ENCODE assay signal across 2 cellular contexts in genomic region chr17:2173005-2173404, GRCh38.
TF ChIP-seq lines count a peak whose summit lies in the region.

No MANE protein-coding gene starts in this region.

TF ChIP-seq in liver, 16 proteins besides CTCF, POLR2A, EP300 and RAD21:
- no peak for TF ChIP-seq JUND (IDR thresholded peaks at IDR 0.05)
- TF ChIP-seq HNF4A (conservative IDR thresholded peaks at IDR 0.05) = no peak
- TF ChIP-seq GABPA (IDR thresholded peaks at IDR 0.05 in 1 of 2, conservative IDR thresholded peaks at IDR 0.05 in 1 of 2) = no peak
- TF ChIP-seq, protein P1, sequence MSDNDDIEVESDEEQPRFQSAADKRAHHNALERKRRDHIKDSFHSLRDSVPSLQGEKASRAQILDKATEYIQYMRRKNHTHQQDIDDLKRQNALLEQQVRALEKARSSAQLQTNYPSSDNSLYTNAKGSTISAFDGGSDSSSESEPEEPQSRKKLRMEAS (IDR thresholded peaks at IDR 0.05) = no peak
- no peak for TF ChIP-seq NR2F2 (IDR thresholded peaks at IDR 0.05)
- TF ChIP-seq TAF1 (conservative IDR thresholded peaks at IDR 0.05) = no peak
- TF ChIP-seq FOXA2 (IDR thresholded peaks at IDR 0.05) = no peak
- no peak for TF ChIP-seq HNF4G (IDR thresholded peaks at IDR 0.05)
- TF ChIP-seq REST (IDR thresholded peaks at IDR 0.05) = no peak
- TF ChIP-seq ZBTB33 (IDR thresholded peaks at IDR 0.05) = no peak
- no peak for TF ChIP-seq YY1 (IDR thresholded peaks at IDR 0.05)
- no peak for TF ChIP-seq FOXA1 (IDR thresholded peaks at IDR 0.05)
- TF ChIP-seq ATF3 (IDR thresholded peaks at IDR 0.05) = no peak
- TF ChIP-seq EGR1 (IDR thresholded peaks at IDR 0.05; ENCODE audit: low read depth in 2 of 2) = no peak

TF ChIP-seq in HepG2, 621 proteins besides CTCF, POLR2A, EP300 and RAD21:
- TF ChIP-seq ZNF124 (CRISPR knock-in tag; IDR thresholded peaks at IDR 0.05) (no peak), CC2D1A (CRISPR knock-in tag; IDR thresholded peaks at IDR 0.05) (no peak), ZNF20 (CRISPR knock-in tag; IDR thresholded peaks at IDR 0.05) (no peak), PITX1 (CRISPR knock-in tag; IDR thresholded peaks at IDR 0.05) (no peak), DRAP1 (CRISPR knock-in tag; IDR thresholded peaks at IDR 0.05) (no peak), ZSCAN20 (CRISPR knock-in tag; IDR thresholded peaks at IDR 0.05; ENCODE audit: borderline replicate concordance) (no peak), BORCS8-MEF2B (CRISPR knock-in tag; IDR thresholded peaks at IDR 0.05) (no peak), BRD4 (CRISPR knock-in tag; IDR thresholded peaks at IDR 0.05) (no peak), SIN3A (IDR thresholded peaks at IDR 0.05; ENCODE audit: borderline replicate concordance, low read depth, low read length) (no peak), SRSF4 (IDR thresholded peaks at IDR 0.05; ENCODE audit: low read depth, low read length, poor library complexity, severe bottlenecking) (no peak), ZNF615 (CRISPR knock-in tag; IDR thresholded peaks at IDR 0.05; ENCODE audit: borderline replicate concordance) (no peak), PAXIP1 (CRISPR knock-in tag; conservative IDR thresholded peaks at IDR 0.05) (no peak), ZKSCAN5 (CRISPR knock-in tag; IDR thresholded peaks at IDR 0.05) (no peak)
- TF ChIP-seq, protein P2, sequence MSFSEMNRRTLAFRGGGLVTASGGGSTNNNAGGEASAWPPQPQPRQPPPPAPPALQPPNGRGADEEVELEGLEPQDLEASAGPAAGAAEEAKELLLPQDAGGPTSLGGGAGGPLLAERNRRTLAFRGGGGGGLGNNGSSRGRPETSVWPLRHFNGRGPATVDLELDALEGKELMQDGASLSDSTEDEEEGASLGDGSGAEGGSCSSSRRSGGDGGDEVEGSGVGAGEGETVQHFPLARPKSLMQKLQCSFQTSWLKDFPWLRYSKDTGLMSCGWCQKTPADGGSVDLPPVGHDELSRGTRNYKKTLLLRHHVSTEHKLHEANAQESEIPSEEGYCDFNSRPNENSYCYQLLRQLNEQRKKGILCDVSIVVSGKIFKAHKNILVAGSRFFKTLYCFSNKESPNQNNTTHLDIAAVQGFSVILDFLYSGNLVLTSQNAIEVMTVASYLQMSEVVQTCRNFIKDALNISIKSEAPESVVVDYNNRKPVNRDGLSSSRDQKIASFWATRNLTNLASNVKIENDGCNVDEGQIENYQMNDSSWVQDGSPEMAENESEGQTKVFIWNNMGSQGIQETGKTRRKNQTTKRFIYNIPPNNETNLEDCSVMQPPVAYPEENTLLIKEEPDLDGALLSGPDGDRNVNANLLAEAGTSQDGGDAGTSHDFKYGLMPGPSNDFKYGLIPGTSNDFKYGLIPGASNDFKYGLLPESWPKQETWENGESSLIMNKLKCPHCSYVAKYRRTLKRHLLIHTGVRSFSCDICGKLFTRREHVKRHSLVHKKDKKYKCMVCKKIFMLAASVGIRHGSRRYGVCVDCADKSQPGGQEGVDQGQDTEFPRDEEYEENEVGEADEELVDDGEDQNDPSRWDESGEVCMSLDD (CRISPR knock-in tag; IDR thresholded peaks at IDR 0.05; ENCODE audit: borderline replicate concordance) = no peak
